21 cellular contexts compared by ENCODE assay signal in genomic region chr11:2999464-2999998, GRCh38. TPM values are rescaled to one million over a fixed set of nuclear protein-coding genes. Genes with fewer than 3 reads are reported as not detected.
DNase-seq lines count a peak whose midpoint lies in the region; ATAC-seq, FAIRE-seq and TF ChIP-seq lines count a peak whose summit lies in the region.
"Had no signal": no experiment of that assay in that cellular context is flagged by ENCODE, and none has a peak within 500 bp of the region (broad histone marks: within the 10 kb centered on the region; RNA-seq: fewer than 3 reads in every experiment).

No MANE protein-coding gene starts in this region.

- intact Hi-C loops in breast epithelium (cut with DNase I; ENCODE audit: low total_unique reads), result no loop called here
- intact Hi-C loops in MCF 10A (cut with micrococcal nuclease), result no loop called here
- intact Hi-C loops in mammary epithelial cell (cut with micrococcal nuclease), result no loop called here
- intact Hi-C loops in pancreas (cut with DNase I), result no loop called here
- intact Hi-C loops in activated CD4-positive, alpha-beta memory T cell treated with anti-CD3 and anti-CD28 coated beads for 36 hours (cut with micrococcal nuclease), result no loop called here

- no peak overlapping the region for H3K27ac Mint-ChIP-seq in MCF 10A (ENCODE audit: low read depth, unreplicated experiment)
- H3K27ac Mint-ChIP-seq in activated CD4-positive, alpha-beta memory T cell treated with anti-CD3 and anti-CD28 coated beads for 36 hours, result no peak overlapping the region
- H3K27ac Mint-ChIP-seq: activated CD8-positive, alpha-beta T cell treated with anti-CD3 and anti-CD28 coated beads for 36 hours; immature natural killer cell; neural progenitor cell; stimulated activated naive B cell treated with anti-CD40 and anti-IgM and Interleukin-4, amounts not matched to agents 10 μg/mL and 1 μg/mL and 100 μg/mL, for 72 hours; T-helper 2 cell treated with Interferon-gamma antibody and Interleukin-4, amounts not matched to agents 5 μg/mL and 100 μg/mL, for 36 hours had no signal

- ATAC-seq in pancreas, result no peak
- ATAC-seq: A549; activated CD8-positive, alpha-beta T cell treated with anti-CD3 and anti-CD28 coated beads for 36 hours; stimulated activated naive B cell treated with anti-CD40 and anti-IgM and Interleukin-4, amounts not matched to agents 10 μg/mL and 1 μg/mL and 100 μg/mL, for 72 hours had no signal

- H3K4me3 ChIP-seq in breast epithelium (no peak overlapping the region), mammary epithelial cell (replicated peaks in 1 of 3; ENCODE audit: insufficient read depth in 1 of 3, low read depth in 2 of 3, low read length in 3 of 3) (no peak overlapping the region), pancreas (no peak overlapping the region)
- H3K4me3 ChIP-seq: A549, adrenal gland, cardiac muscle cell, neural progenitor cell, tibial artery had no signal

- H3K9me3 ChIP-seq in breast epithelium (no peaks in the 10 kb centered on the region), mammary epithelial cell (replicated peaks; ENCODE audit: insufficient read depth, low read length) (no peaks in the 10 kb centered on the region), pancreas (no peaks in the 10 kb centered on the region)
- H3K9me3 ChIP-seq: A549, adrenal gland, tibial artery had no signal

- no peak for TF ChIP-seq POLR2A in breast epithelium (IDR thresholded peaks at IDR 0.05)

- no peak for FAIRE-seq in pancreas (lab: Jason Lieb, UNC)
- FAIRE-seq: A549, GM12892, RCC 7860 had no signal

- no peaks in the 10 kb centered on the region for H3K9me3 Mint-ChIP-seq in MCF 10A (ENCODE audit: unreplicated experiment)
- no peaks in the 10 kb centered on the region for H3K9me3 Mint-ChIP-seq in activated CD4-positive, alpha-beta memory T cell treated with anti-CD3 and anti-CD28 coated beads for 36 hours
- H3K9me3 Mint-ChIP-seq: activated CD8-positive, alpha-beta T cell treated with anti-CD3 and anti-CD28 coated beads for 36 hours; immature natural killer cell; neural progenitor cell; stimulated activated naive B cell treated with anti-CD40 and anti-IgM and Interleukin-4, amounts not matched to agents 10 μg/mL and 1 μg/mL and 100 μg/mL, for 72 hours; T-helper 2 cell treated with Interferon-gamma antibody and Interleukin-4, amounts not matched to agents 5 μg/mL and 100 μg/mL, for 36 hours had no signal

- dilution Hi-C loops in mammary epithelial cell (cut with HindIII; ENCODE audit: low sequenced_read_pairs), result no loop called here

- DNase-seq in breast epithelium (ENCODE audit: low spot score in 2 of 2), result peak in 1 of 2 donors; percentile 43
- no peak for DNase-seq in MCF 10A (ENCODE audit: unreplicated experiment)
- DNase-seq in mammary epithelial cell, result no peak
- peak in 1 of 6 donors; percentile 28 for DNase-seq in pancreas
- peak; percentile 38 for DNase-seq in ureter (ENCODE audit: low spot score)
- DNase-seq in NCI-H510A treated with DMSO at 0.1 percent for 48 hours (lab: John Stamatoyannopoulos, UW), result no peak
- DNase-seq in NK-92 treated with Interleukin-12 subunit alpha and Interleukin-12 subunit beta, amount 100 ng/mL, for 24 hours (lab: John Stamatoyannopoulos, UW), result no peak
- DNase-seq in activated CD4-positive, alpha-beta memory T cell treated with anti-CD3 and anti-CD28 coated beads for 36 hours, result no peak
- DNase-seq: activated CD8-positive, alpha-beta T cell treated with anti-CD3 and anti-CD28 coated beads for 36 hours; activated gamma-delta T cell treated with Interleukin-2 at 50 U/mL for 16 hours; immature natural killer cell; stimulated activated CD4-positive, alpha-beta T cell treated with anti-CD3 and anti-CD28 coated beads, Interleukin-2, amount 100 ng/mL, for 48 hours; stimulated activated naive B cell treated with anti-CD40 and anti-IgM and Interleukin-4, amounts not matched to agents 10 μg/mL and 1 μg/mL and 100 μg/mL, for 72 hours had no signal

- no peaks in the 10 kb centered on the region for H3K27me3 Mint-ChIP-seq in MCF 10A (ENCODE audit: insufficient read depth, unreplicated experiment)
- H3K27me3 Mint-ChIP-seq in activated CD4-positive, alpha-beta memory T cell treated with anti-CD3 and anti-CD28 coated beads for 36 hours, result no peaks in the 10 kb centered on the region
- H3K27me3 Mint-ChIP-seq: activated CD8-positive, alpha-beta T cell treated with anti-CD3 and anti-CD28 coated beads for 36 hours; stimulated activated naive B cell treated with anti-CD40 and anti-IgM and Interleukin-4, amounts not matched to agents 10 μg/mL and 1 μg/mL and 100 μg/mL, for 72 hours had no signal

- H3K79me2 ChIP-seq in mammary epithelial cell (ENCODE audit: insufficient read depth, low read length), result peaks cover 9% of the 10 kb centered on the region

- H3K4me1 ChIP-seq in breast epithelium (peaks cover 2 to 43% of the 10 kb centered on the region in 2 donors), mammary epithelial cell (ENCODE audit: insufficient read depth, low read length) (peaks cover 62% of the 10 kb centered on the region), pancreas (peaks cover 6 to 21% (median 18%) of the 10 kb centered on the region in 3 donors)
- H3K4me1 ChIP-seq: A549, adrenal gland had no signal

- H2AFZ ChIP-seq in mammary epithelial cell (ENCODE audit: low read depth, low read length), result no peak overlapping the region
- H2AFZ ChIP-seq: neural progenitor cell had no signal

- in situ Hi-C loops in mammary epithelial cell (cut with MboI; ENCODE audit: low sequenced_read_pairs in 2 of 2), result no loop called here

- no peaks in the 10 kb centered on the region for H3K36me3 ChIP-seq in breast epithelium
- H3K36me3 ChIP-seq in mammary epithelial cell (ENCODE audit: insufficient read depth, low read length), result peaks cover 6% of the 10 kb centered on the region
- H3K36me3 ChIP-seq in pancreas, result peaks cover 0 to 23% (median 0%) of the 10 kb centered on the region in 3 donors
- H3K36me3 ChIP-seq: cardiac muscle cell, neural progenitor cell had no signal

- H4K20me1 ChIP-seq in mammary epithelial cell (ENCODE audit: insufficient read depth, low read length), result no peaks in the 10 kb centered on the region

- peaks cover 40% of the 10 kb centered on the region for H3K4me1 Mint-ChIP-seq in MCF 10A (ENCODE audit: insufficient read depth, unreplicated experiment)
- peaks cover 3% of the 10 kb centered on the region for H3K4me1 Mint-ChIP-seq in activated CD4-positive, alpha-beta memory T cell treated with anti-CD3 and anti-CD28 coated beads for 36 hours (ENCODE audit: low read depth)
- H3K4me1 Mint-ChIP-seq: immature natural killer cell; stimulated activated naive B cell treated with anti-CD40 and anti-IgM and Interleukin-4, amounts not matched to agents 10 μg/mL and 1 μg/mL and 100 μg/mL, for 72 hours had no signal

- POLR2A ChIA-PET in MCF 10A (lab: Yijun Ruan, JAX), result interaction anchor here (1.1 to 8.7 kb wide), 4 partner anchors 9 to 58 kb away, joined by 3 to 161 read pairs (median 25); partner anchors contain the start of genes CARS1 and NAP1L4
- POLR2A ChIA-PET in activated CD4-positive, alpha-beta memory T cell treated with anti-CD3 and anti-CD28 coated beads for 36 hours (lab: Charles Lee), result no interaction called here

- CTCF ChIA-PET in MCF 10A (lab: Yijun Ruan, JAX) (interaction anchor here (0.6 to 3.3 kb wide), 5 partner anchors 21 to 78 kb away, joined by 3 to 22 read pairs (median 7); no protein-coding TSS in a partner anchor), mammary epithelial cell (lab: Charles Lee; ENCODE audit: low non-redundant PET) (no interaction called here)
- CTCF ChIA-PET in activated CD4-positive, alpha-beta memory T cell treated with anti-CD3 and anti-CD28 coated beads for 36 hours (lab: Charles Lee), result interaction anchor here (2.5 kb wide), 1 partner anchor 24 kb away, joined by 16 read pairs; no protein-coding TSS in a partner anchor

- H3K36me3 Mint-ChIP-seq in MCF 10A (ENCODE audit: insufficient read depth, unreplicated experiment), result peaks cover 28% of the 10 kb centered on the region
- H3K36me3 Mint-ChIP-seq in activated CD4-positive, alpha-beta memory T cell treated with anti-CD3 and anti-CD28 coated beads for 36 hours, result peaks cover 36% of the 10 kb centered on the region

- H3K9ac ChIP-seq in mammary epithelial cell (ENCODE audit: insufficient read depth, low read length), result no peak overlapping the region
- H3K9ac ChIP-seq: neural progenitor cell had no signal

- peak overlapping the region; percentile 56 for H3K4me2 ChIP-seq in mammary epithelial cell (ENCODE audit: insufficient read depth, low read depth, low read length)
- H3K4me2 ChIP-seq: A549 had no signal

- H3K27me3 ChIP-seq in breast epithelium (no peaks in the 10 kb centered on the region), mammary epithelial cell (ENCODE audit: insufficient read depth, low read length) (no peaks in the 10 kb centered on the region), pancreas (no peaks in the 10 kb centered on the region)
- H3K27me3 ChIP-seq: adrenal gland, cardiac muscle cell, neural progenitor cell, tibial artery had no signal

- H3K27ac ChIP-seq in breast epithelium (peak overlapping the region; percentile 76 to 92), mammary epithelial cell (ENCODE audit: insufficient read depth, low read depth, low read length) (no peak overlapping the region), pancreas (peak overlapping the region in 3 of 4 donors; percentile 16 to 77 (median 60))
- H3K27ac ChIP-seq: A549, adrenal gland, neural progenitor cell had no signal

- 91% methylated on average over 10 of the region's 10 CpGs for WGBS in mammary epithelial cell (ENCODE audit: low coverage, missing lambda C conversion rate)
- 88 to 96% methylated on average over 10 of the region's 10 CpGs for WGBS in pancreas, 2 donors

- H3K4me3 Mint-ChIP-seq in MCF 10A (ENCODE audit: unreplicated experiment), result no peak overlapping the region
- no peak overlapping the region for H3K4me3 Mint-ChIP-seq in activated CD4-positive, alpha-beta memory T cell treated with anti-CD3 and anti-CD28 coated beads for 36 hours
- H3K4me3 Mint-ChIP-seq: activated CD8-positive, alpha-beta T cell treated with anti-CD3 and anti-CD28 coated beads for 36 hours; immature natural killer cell; neural progenitor cell; stimulated activated naive B cell treated with anti-CD40 and anti-IgM and Interleukin-4, amounts not matched to agents 10 μg/mL and 1 μg/mL and 100 μg/mL, for 72 hours; T-helper 2 cell treated with Interferon-gamma antibody and Interleukin-4, amounts not matched to agents 5 μg/mL and 100 μg/mL, for 36 hours had no signal

- TF ChIP-seq CTCF in breast epithelium (IDR thresholded peaks at IDR 0.05), result no peak
- no peak for TF ChIP-seq CTCF in MCF 10A (IDR thresholded peaks at IDR 0.05; ENCODE audit: unreplicated experiment)
- no peak for TF ChIP-seq CTCF in mammary epithelial cell (conservative IDR thresholded peaks at IDR 0.05 in 1 of 2, IDR thresholded peaks at IDR 0.05 in 1 of 2; ENCODE audit: extremely low read depth in 1 of 2, insufficient read depth in 1 of 2, low read depth in 1 of 2, low read length in 2 of 2)
- TF ChIP-seq CTCF in pancreas (IDR thresholded peaks at IDR 0.05), result no peak

- BruUV-seq in MCF 10A (replicated peaks; lab: Mats Ljungman, UMichigan) (no TSS peak), mammary epithelial cell (replicated peaks; lab: Mats Ljungman, UMichigan) (no TSS peak)

RNA-seq across cellular contexts. Expression of gene NAP1L4, which starts 7.4 kb away (rescaled TPM):
- total RNA-seq in breast epithelium (100 to 1,000 TPM in 1 of 3 donors, 10 to 100 TPM in 2; 87.1 to 167 (median 98.3) TPM), MCF 10A (2022) (103 TPM in 2 replicates), mammary epithelial cell (100 to 1,000 TPM in 1 of 2 donors, 10 to 100 TPM in 1; 89.2 to 153 TPM), pancreas (10 to 100 TPM; 29.3 to 67.4 (median 40.9) TPM), ureter (189 TPM)
- polyA plus RNA-seq in mammary epithelial cell (106 TPM), pancreas (10 to 100 TPM; 40.9 to 52.5 TPM)
- 90.9 TPM for polyA minus RNA-seq in mammary epithelial cell
- 100 to 1,000 TPM; 261 to 263 TPM for total RNA-seq in activated CD4-positive, alpha-beta memory T cell treated with anti-CD3 and anti-CD28 coated beads for 36 hours

RNA-seq across cellular contexts. Expression of gene CARS1, which starts 57.7 kb away (rescaled TPM):
- total RNA-seq in breast epithelium, result 10 to 100 TPM; 30.1 to 42.6 (median 40.7) TPM
- total RNA-seq in MCF 10A (2022), result 144 and 150 TPM in 2 replicates
- 100 to 1,000 TPM; 112 to 125 TPM for total RNA-seq in mammary epithelial cell
- 66.3 TPM for polyA plus RNA-seq in mammary epithelial cell
- polyA minus RNA-seq in mammary epithelial cell, result 32.1 TPM
- 10 to 100 TPM; 14.8 to 65.0 (median 19.8) TPM for total RNA-seq in pancreas
- polyA plus RNA-seq in pancreas, result 10 to 100 TPM; 16.7 to 26.0 TPM
- total RNA-seq in ureter, result 90.0 TPM
- total RNA-seq in activated CD4-positive, alpha-beta memory T cell treated with anti-CD3 and anti-CD28 coated beads for 36 hours, result 10 to 100 TPM; 94.7 to 97.5 TPM
